Comparison of ENCODE assay signal across 14 cellular contexts in the genomic region with DNA sequence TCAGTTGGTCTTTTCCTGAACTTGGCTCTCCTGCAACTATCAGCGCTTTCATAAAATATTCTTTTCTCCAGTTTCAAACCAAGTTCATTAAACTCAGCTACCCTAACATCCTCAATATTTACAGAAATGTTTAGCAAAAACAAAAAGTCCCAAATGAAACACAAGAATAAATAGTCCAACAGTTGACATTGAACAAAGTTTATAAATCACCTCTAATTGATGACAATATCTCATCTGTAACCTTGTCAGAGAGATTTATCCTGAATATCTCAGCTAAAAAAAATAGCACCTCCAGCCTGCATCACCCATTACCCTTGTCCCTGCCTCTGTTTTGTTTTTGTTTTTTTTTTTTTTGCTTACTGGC.
"Had no signal": no experiment of that assay in that cellular context is flagged by ENCODE, and none has a peak within 500 bp of the region (broad histone marks: within the 10 kb centered on the region; RNA-seq: fewer than 3 reads in every experiment).

No MANE protein-coding gene starts in this region.

- H3K9me3 Mint-ChIP-seq: central memory CD8-positive, alpha-beta T cell; dendritic cell treated with granulocyte-macrophage colony-stimulating factor and Interleukin-4, amounts not matched to agents 40 ng/mL and 50 ng/mL, for 4 days; memory B cell; neural crest cell had no signal

- H3K27ac ChIP-seq: body of pancreas, heart left ventricle, left lung, parathyroid adenoma, stomach, thoracic aorta had no signal

- H3K36me3 Mint-ChIP-seq: activated CD8-positive, alpha-beta memory T cell treated with anti-CD3 and anti-CD28 coated beads, Interleukin-2, amount 10 ng/mL, durations not matched to agents 7 days and 5 days; memory B cell had no signal

- H3K79me2 ChIP-seq: parathyroid adenoma had no signal

- H3K4me1 ChIP-seq: body of pancreas had no signal

- H3K9ac ChIP-seq: parathyroid adenoma had no signal

- H3K27me3 Mint-ChIP-seq: activated CD8-positive, alpha-beta memory T cell treated with anti-CD3 and anti-CD28 coated beads, Interleukin-2, amount 10 ng/mL, durations not matched to agents 7 days and 5 days; central memory CD8-positive, alpha-beta T cell; memory B cell had no signal

- H3K9me3 ChIP-seq: body of pancreas, heart left ventricle, left lung, stomach, thoracic aorta had no signal

- H3K4me3 Mint-ChIP-seq: activated CD8-positive, alpha-beta memory T cell treated with anti-CD3 and anti-CD28 coated beads, Interleukin-2, amount 10 ng/mL, durations not matched to agents 7 days and 5 days; central memory CD8-positive, alpha-beta T cell; dendritic cell treated with granulocyte-macrophage colony-stimulating factor and Interleukin-4, amounts not matched to agents 40 ng/mL and 50 ng/mL, for 4 days; memory B cell; neural crest cell had no signal

- DNase-seq: activated CD4-positive, alpha-beta T cell treated with anti-CD3 and anti-CD28 coated beads, Interleukin-2, amount 50 U/mL, for 48 hours; activated CD8-positive, alpha-beta memory T cell treated with anti-CD3 and anti-CD28 coated beads, Interleukin-2, amount 10 ng/mL, durations not matched to agents 7 days and 5 days; activated naive CD4-positive, alpha-beta T cell; body of pancreas; heart left ventricle; left lung; stomach had no signal

- H3K36me3 ChIP-seq: heart left ventricle, left lung, stomach, thoracic aorta had no signal

- H2AFZ ChIP-seq: parathyroid adenoma had no signal

- H3K27ac Mint-ChIP-seq: activated CD8-positive, alpha-beta memory T cell treated with anti-CD3 and anti-CD28 coated beads, Interleukin-2, amount 10 ng/mL, durations not matched to agents 7 days and 5 days; dendritic cell treated with granulocyte-macrophage colony-stimulating factor and Interleukin-4, amounts not matched to agents 40 ng/mL and 50 ng/mL, for 4 days; memory B cell had no signal

- H3K4me1 Mint-ChIP-seq: neural crest cell had no signal

- ATAC-seq: activated CD4-positive, CD25-positive, alpha-beta regulatory T cell treated with anti-CD3 and anti-CD28 coated beads, Interleukin-2, amount 50 U/mL, for 24 hours; activated CD8-positive, alpha-beta memory T cell treated with anti-CD3 and anti-CD28 coated beads, Interleukin-2, amount 10 ng/mL, durations not matched to agents 7 days and 5 days had no signal

- H3K27me3 ChIP-seq: body of pancreas, heart left ventricle, left lung, stomach had no signal

- H3K4me3 ChIP-seq: body of pancreas, heart left ventricle, left lung, stomach, thoracic aorta had no signal
